12 cellular contexts compared by ENCODE assay signal in the genomic region with DNA sequence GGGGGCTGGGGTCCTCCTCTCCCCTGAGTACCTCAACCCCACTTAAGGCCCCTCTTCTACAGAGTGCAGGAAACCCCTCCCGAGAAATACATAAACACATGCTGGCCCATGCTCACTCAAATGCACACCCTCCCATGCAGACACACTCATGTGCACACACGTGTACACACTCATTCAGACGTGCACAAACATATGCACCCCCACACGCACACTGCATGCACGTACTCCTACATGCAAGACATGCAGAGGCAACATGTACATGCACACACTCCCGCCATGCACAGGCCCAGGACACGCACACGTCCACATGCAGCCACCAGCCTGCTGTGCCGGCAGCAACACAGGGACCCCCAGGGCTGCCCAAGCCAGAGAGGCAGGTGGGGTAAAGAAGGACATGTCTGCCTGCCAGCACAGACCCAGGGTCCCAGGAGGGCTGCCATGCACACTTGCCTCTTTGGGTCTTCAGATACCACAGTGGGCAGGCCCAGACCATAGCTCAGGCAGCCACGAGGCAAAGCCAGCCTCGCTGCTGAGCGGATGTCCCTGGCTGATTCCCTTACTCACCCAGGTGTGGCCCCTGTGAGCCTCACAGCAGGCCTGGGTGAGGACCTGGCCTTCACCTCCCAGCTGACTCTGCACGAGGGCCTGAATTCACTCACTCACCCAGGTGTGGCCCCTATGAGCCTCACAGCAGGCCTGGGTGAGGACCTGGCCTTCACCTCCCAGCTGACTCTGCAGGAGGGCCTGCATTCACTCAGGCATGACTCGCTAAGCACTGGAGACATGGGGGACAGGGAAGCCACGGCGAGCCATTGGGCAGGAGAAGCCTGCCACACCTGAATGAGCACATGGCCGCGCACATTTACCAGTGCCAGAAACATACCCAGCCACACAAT. TPM values are rescaled to one million over a fixed set of nuclear protein-coding genes. Genes with fewer than 3 reads are reported as not detected.
"Had no signal": no experiment of that assay in that cellular context is flagged by ENCODE, and none has a peak within 500 bp of the region (broad histone marks: within the 10 kb centered on the region; RNA-seq: fewer than 3 reads in every experiment).

No MANE protein-coding gene starts in this region.

- H3K36me3 ChIP-seq: upper lobe of right lung had no signal

- H3K9me3 ChIP-seq: gastroesophageal sphincter, upper lobe of right lung had no signal

- H3K27ac ChIP-seq: gastroesophageal sphincter, upper lobe of right lung, VCaP had no signal

- DNase-seq: activated CD4-positive, alpha-beta T cell treated with anti-CD3 and anti-CD28 coated beads for 36 hours; activated naive CD4-positive, alpha-beta T cell; activated naive CD8-positive, alpha-beta T cell treated with anti-CD3 and anti-CD28 coated beads, Interleukin-2, amount 50 U/mL, for 24 hours; effector memory CD8-positive, alpha-beta T cell; natural killer cell; stimulated activated CD4-positive, alpha-beta T cell treated with anti-CD3 and anti-CD28 coated beads, Interleukin-15, amount 100 ng/mL, for 24 hours; stimulated activated CD4-positive, alpha-beta T cell treated with anti-CD3 and anti-CD28 coated beads, Interleukin-4, amount 100 ng/mL, for 24 hours; T1000; upper lobe of right lung had no signal

- H3K4me3 ChIP-seq: gastroesophageal sphincter, upper lobe of right lung had no signal

- ATAC-seq: activated CD4-positive, alpha-beta T cell treated with anti-CD3 and anti-CD28 coated beads for 36 hours; activated naive CD8-positive, alpha-beta T cell treated with anti-CD3 and anti-CD28 coated beads, Interleukin-2, amount 50 U/mL, for 24 hours; effector memory CD8-positive, alpha-beta T cell; gastroesophageal sphincter; natural killer cell; upper lobe of right lung had no signal

RNA-seq across cellular contexts. Expression of gene ADAMTS2, which starts 7.8 kb away (rescaled TPM):
- total RNA-seq: activated CD4-positive, alpha-beta T cell treated with anti-CD3 and anti-CD28 coated beads for 36 hours; activated T-helper 1 cell treated with anti-CD3 and anti-CD28 coated beads, Interleukin-12 subunit alpha, Interleukin-12 subunit beta, Interleukin-2, Interleukin-4 antibody, amounts not matched to agents 30 ng/mL and 10 ng/mL and 1 ng/mL, durations not matched to agents 14 hours and 24 hours and 36 hours had no signal
